ENCODE assay signal across 1 cellular context in genomic region chr20:16530201-16530681, GRCh38.
TF ChIP-seq lines count a peak whose summit lies in the region.

No MANE protein-coding gene starts in this region.

TF ChIP-seq in HCT116, 20 proteins besides CTCF, POLR2A, EP300 and RAD21 (continued from another document):
- TF ChIP-seq SIN3A (IDR thresholded peaks at IDR 0.05; ENCODE audit: low read depth) (peak; percentile 66; the same call in 1 of the 2 replicates), ATF3 (IDR thresholded peaks at IDR 0.05) (no peak), SRF (IDR thresholded peaks at IDR 0.05; ENCODE audit: low read depth) (no peak), CBX3 (IDR thresholded peaks at IDR 0.05; ENCODE audit: low read depth) (peak; percentile 87), EGR1 (IDR thresholded peaks at IDR 0.05; ENCODE audit: low read depth) (no peak), ZFX (IDR thresholded peaks at IDR 0.05) (no peak), CEBPB (IDR thresholded peaks at IDR 0.05; ENCODE audit: low read depth) (no peak), FOSL1 (IDR thresholded peaks at IDR 0.05; ENCODE audit: low read depth) (peak; percentile 86)
